In genomic region chr1:1137256-1138045, GRCh38 we compare ENCODE assay signal across 8 cellular contexts. TPM values are rescaled to one million over a fixed set of nuclear protein-coding genes. Genes with fewer than 3 reads are reported as not detected.
A peak's percentile ranks its signal among the peaks of the same experiment; 100 is the strongest.
DNase-seq lines count a peak whose midpoint lies in the region; ATAC-seq and TF ChIP-seq lines count a peak whose summit lies in the region.

No MANE protein-coding gene starts in this region.

- no peak for ATAC-seq in GM18519 (IDR thresholded peaks at IDR 0.05; ENCODE audit: low FRiP score, unreplicated experiment)
- no peak for ATAC-seq in HG03025 (IDR thresholded peaks at IDR 0.05; ENCODE audit: low FRiP score, unreplicated experiment)

- no peak for TF ChIP-seq CTCF in GM13977 (IDR thresholded peaks at IDR 0.05; ENCODE audit: extremely low read depth, insufficient read depth, missing control alignments)

- intact Hi-C loops in posterior vena cava (cut with DNase I) = no loop called here

- in situ Hi-C loops in GM13977 (cut with MboI; ENCODE audit: low pct_unique_long_range_greater_than_20kb, low sequenced_read_pairs, unreplicated experiment) = no loop called here

- DNase-seq in GM13977 (ENCODE audit: low spot score) = peak; percentile 94
- peak; percentile 75 for DNase-seq in NCI-H510A (lab: John Stamatoyannopoulos, UW)
- peak; percentile 70 for DNase-seq in activated T-helper 9 cell treated with anti-CD3 and anti-CD28 coated beads, Interleukin-2, amount 50 U/mL, for 16 hours (ENCODE audit: low read depth)
- DNase-seq in stimulated activated CD4-positive, alpha-beta T cell treated with anti-CD3 and anti-CD28 coated beads, Interleukin-1b, Interleukin-23, amount 100 ng/mL, for 1 hour (ENCODE audit: low read depth in 2 of 2) = peak; percentile 40 to 55
- no peak for DNase-seq in posterior vena cava (ENCODE audit: low spot score)
- no peak for DNase-seq in MV-4-11 (lab: John Stamatoyannopoulos, UW)

RNA-seq across cellular contexts. Expression of gene C1orf159, which starts 21.6 kb away (rescaled TPM):
- 1 to 10 TPM; 6.7 to 7.4 TPM for total RNA-seq in posterior vena cava

RNA-seq across cellular contexts. Expression of gene TTLL10, which starts 36.2 kb away (rescaled TPM):
- under 1 TPM in 1 of 2 donors, not detected in 1; 0.19 TPM for total RNA-seq in posterior vena cava

Comparison
In these comparisons a context has a peak if more than half of its experiments do, and no peak if none do; other contexts are left out.
1. DNase-seq: peak in GM13977 (single experiment), NCI-H510A (single experiment), activated T-helper 9 cell treated with anti-CD3 and anti-CD28 coated beads, Interleukin-2, amount 50 U/mL, for 16 hours (single experiment) and stimulated activated CD4-positive, alpha-beta T cell treated with anti-CD3 and anti-CD28 coated beads, Interleukin-1b, Interleukin-23, amount 100 ng/mL, for 1 hour (2 of 2); none in posterior vena cava (single experiment) and MV-4-11 (single experiment).